ENCODE assay signal across 8 cellular contexts in genomic region chr9:19174127-19174921, GRCh38.
A peak's percentile ranks its signal among the peaks of the same experiment; 100 is the strongest.
DNase-seq lines count a peak whose midpoint lies in the region; ATAC-seq and TF ChIP-seq lines count a peak whose summit lies in the region.

No MANE protein-coding gene starts in this region.

- peak overlapping the region; percentile 35 for H3K4me3 Mint-ChIP-seq in nephron progenitor cell

- H3K36me3 ChIP-seq in DND-41 (ENCODE audit: insufficient read depth, low read length): no peaks in the 10 kb centered on the region

- H3K36me3 Mint-ChIP-seq in nephron progenitor cell (ENCODE audit: low read depth): no peaks in the 10 kb centered on the region

- peak overlapping the region; percentile 67 for H3K4me2 ChIP-seq in DND-41 (ENCODE audit: insufficient read depth, low read length)

- no peaks in the 10 kb centered on the region for H3K9me3 ChIP-seq in DND-41 (ENCODE audit: insufficient read depth, low read length, severe bottlenecking)

- no peaks in the 10 kb centered on the region for H4K20me1 ChIP-seq in DND-41 (ENCODE audit: insufficient read depth, low read length)

- H3K4me1 ChIP-seq in DND-41 (ENCODE audit: insufficient read depth, low read length): peaks cover 19% of the 10 kb centered on the region

- no peak overlapping the region for H3K27ac Mint-ChIP-seq in nephron progenitor cell

- peak overlapping the region; percentile 42 for H3K27ac ChIP-seq in DND-41 (ENCODE audit: low read length)

- H3K27me3 ChIP-seq in DND-41 (ENCODE audit: insufficient read depth, low read length, poor library complexity): no peaks in the 10 kb centered on the region

- H3K4me1 Mint-ChIP-seq in nephron progenitor cell: peaks cover 24% of the 10 kb centered on the region

- peak; percentile 73 for TF ChIP-seq CTCF in DND-41 (IDR thresholded peaks at IDR 0.05; ENCODE audit: borderline replicate concordance, extremely low read depth, low read length, poor library complexity, severe bottlenecking)
- TF ChIP-seq CTCF in nephron progenitor cell (IDR thresholded peaks at IDR 0.05): peak; percentile 71

- ATAC-seq in DND-41 (ENCODE audit: insufficient read depth, low read depth) (peak; percentile 87), GM19463 (IDR thresholded peaks at IDR 0.05; ENCODE audit: unreplicated experiment) (peak; percentile 99), HG03432 (IDR thresholded peaks at IDR 0.05; ENCODE audit: unreplicated experiment) (peak; percentile 99)

- peak overlapping the region; percentile 16; the same call in 1 of the 2 replicates for H3K9ac ChIP-seq in DND-41 (ENCODE audit: low read depth, low read length)

- peak overlapping the region in 1 of 2 experiments; percentile 18; a peak in 2 of 4 replicates for H3K4me3 ChIP-seq in DND-41 (ENCODE audit: low read depth in 1 of 2, low read length in 2 of 2)

- peaks cover 8% of the 10 kb centered on the region for H3K27me3 Mint-ChIP-seq in nephron progenitor cell (ENCODE audit: low read depth, poor library complexity)

- H2AFZ ChIP-seq in DND-41 (ENCODE audit: low read depth, low read length): peak overlapping the region; percentile 67

- H3K9me3 Mint-ChIP-seq in nephron progenitor cell: no peaks in the 10 kb centered on the region

- DNase-seq in DND-41 (peak; percentile 55), NCI-H526 (lab: John Stamatoyannopoulos, UW) (peak; percentile 39 to 70), fibroblast of gingiva (ENCODE audit: low read depth) (peak; percentile 97), nephron progenitor cell (peak; percentile 44), NCI-H187 (lab: John Stamatoyannopoulos, UW) (no peak)
- DNase-seq in activated CD8-positive, alpha-beta memory T cell treated with anti-CD3 and anti-CD28 coated beads, Interleukin-2, amount 50 U/mL, for 4 hours: peak; percentile 27

- H3K79me2 ChIP-seq in DND-41 (ENCODE audit: insufficient read depth, low read length): no peaks in the 10 kb centered on the region

Comparison
In these comparisons a context has a peak if more than half of its experiments do, and no peak if none do; other contexts are left out.
1. DNase-seq: peak in DND-41 (single experiment), NCI-H526 (2 of 2), activated CD8-positive, alpha-beta memory T cell treated with anti-CD3 and anti-CD28 coated beads, Interleukin-2, amount 50 U/mL, for 4 hours (single experiment), fibroblast of gingiva (single experiment) and nephron progenitor cell (single experiment); none in NCI-H187 (0 of 2).
2. Peak in every context shown above with its lines, with median percentiles within 50 percentile points of each other: ATAC-seq.